Comparison of ENCODE assay signal across 14 cellular contexts in the genomic region with DNA sequence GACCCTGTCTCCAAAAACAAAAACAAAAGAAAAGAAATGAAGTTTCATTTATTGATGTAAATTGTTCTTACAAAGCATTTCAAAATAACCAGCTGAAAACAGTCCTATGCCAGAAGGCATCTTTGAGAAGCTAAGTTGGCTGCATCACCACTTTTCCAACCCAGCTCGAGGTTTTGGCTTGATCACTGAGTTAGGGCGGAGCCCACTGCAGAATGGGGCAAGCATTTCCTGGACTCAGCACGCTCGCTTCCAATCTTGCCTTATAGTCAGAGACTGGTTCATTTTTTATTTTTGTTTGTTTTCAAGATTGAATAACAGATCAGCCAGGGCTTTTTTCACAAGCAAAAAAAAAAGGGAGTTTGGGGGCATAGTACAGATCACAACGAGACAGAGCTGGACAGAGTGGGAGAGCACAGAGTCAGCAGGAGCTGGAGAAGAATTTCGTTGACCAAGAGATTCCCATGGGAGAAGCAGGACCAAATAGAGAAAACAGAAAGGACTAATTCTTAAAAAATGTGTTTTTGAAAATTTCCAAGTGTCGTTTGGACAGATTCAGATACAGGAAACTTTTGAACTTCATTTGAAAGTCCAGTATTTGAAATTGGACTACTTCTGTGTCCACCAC. TPM values are rescaled to one million over a fixed set of nuclear protein-coding genes. Genes with fewer than 3 reads are reported as not detected.
DNase-seq lines count a peak whose midpoint lies in the region; ATAC-seq and TF ChIP-seq lines count a peak whose summit lies in the region.
"Had no signal": no experiment of that assay in that cellular context is flagged by ENCODE, and none has a peak within 500 bp of the region (broad histone marks: within the 10 kb centered on the region; RNA-seq: fewer than 3 reads in every experiment).

No MANE protein-coding gene starts in this region.

- peaks cover 23% of the 10 kb centered on the region for H3K27me3 Mint-ChIP-seq in T-helper 2 cell treated with Interferon-gamma antibody and Interleukin-4, amounts not matched to agents 5 μg/mL and 100 μg/mL, for 36 hours (ENCODE audit: low read depth)
- peaks cover 29% of the 10 kb centered on the region for H3K27me3 Mint-ChIP-seq in activated CD4-positive, alpha-beta memory T cell treated with anti-CD3 and anti-CD28 coated beads for 36 hours

- H3K9me3 Mint-ChIP-seq in T-helper 2 cell treated with Interferon-gamma antibody and Interleukin-4, amounts not matched to agents 5 μg/mL and 100 μg/mL, for 36 hours: peaks cover 7% of the 10 kb centered on the region
- H3K9me3 Mint-ChIP-seq in activated CD4-positive, alpha-beta memory T cell treated with anti-CD3 and anti-CD28 coated beads for 36 hours: peaks cover 10% of the 10 kb centered on the region

- H3K27ac Mint-ChIP-seq in T-helper 2 cell treated with Interferon-gamma antibody and Interleukin-4, amounts not matched to agents 5 μg/mL and 100 μg/mL, for 36 hours: no peak overlapping the region
- H3K27ac Mint-ChIP-seq in activated CD4-positive, alpha-beta memory T cell treated with anti-CD3 and anti-CD28 coated beads for 36 hours: no peak overlapping the region
- H3K27ac Mint-ChIP-seq: activated T-cell treated with anti-CD3 and anti-CD28 coated beads, Interleukin-2, amount 50 U/mL, for 24 hours; endodermal cell had no signal

- no peaks in the 10 kb centered on the region for H3K36me3 ChIP-seq in right atrium auricular region
- no peaks in the 10 kb centered on the region for H3K36me3 ChIP-seq in gastrocnemius medialis

- H3K4me1 Mint-ChIP-seq in T-helper 2 cell treated with Interferon-gamma antibody and Interleukin-4, amounts not matched to agents 5 μg/mL and 100 μg/mL, for 36 hours (ENCODE audit: low read depth): peaks cover 6% of the 10 kb centered on the region
- no peaks in the 10 kb centered on the region for H3K4me1 Mint-ChIP-seq in activated CD4-positive, alpha-beta memory T cell treated with anti-CD3 and anti-CD28 coated beads for 36 hours (ENCODE audit: low read depth)

- POLR2A ChIA-PET in activated CD4-positive, alpha-beta memory T cell treated with anti-CD3 and anti-CD28 coated beads for 36 hours (lab: Charles Lee): interaction anchor here (0.5 kb wide), 1 partner anchor 74 kb away, joined by 3 read pairs; no protein-coding TSS in a partner anchor

- no peak for TF ChIP-seq POLR2A in gastrocnemius medialis (IDR thresholded peaks at IDR 0.05)

- no peak for TF ChIP-seq CTCF in cardiac fibroblast (IDR thresholded peaks at IDR 0.05; ENCODE audit: low read depth, low read length)
- no peak for TF ChIP-seq CTCF in right atrium auricular region (IDR thresholded peaks at IDR 0.05)
- TF ChIP-seq CTCF in gastrocnemius medialis (IDR thresholded peaks at IDR 0.05 in 4 of 5, conservative IDR thresholded peaks at IDR 0.05 in 1 of 5): no peak

- CTCF ChIA-PET in activated CD4-positive, alpha-beta memory T cell treated with anti-CD3 and anti-CD28 coated beads for 36 hours (lab: Charles Lee): no interaction called here

- H3K4me3 Mint-ChIP-seq in T-helper 2 cell treated with Interferon-gamma antibody and Interleukin-4, amounts not matched to agents 5 μg/mL and 100 μg/mL, for 36 hours: no peak overlapping the region
- no peak overlapping the region for H3K4me3 Mint-ChIP-seq in activated CD4-positive, alpha-beta memory T cell treated with anti-CD3 and anti-CD28 coated beads for 36 hours
- H3K4me3 Mint-ChIP-seq: activated T-cell treated with anti-CD3 and anti-CD28 coated beads, Interleukin-2, amount 50 U/mL, for 24 hours; endodermal cell had no signal

- H3K9me3 ChIP-seq in right atrium auricular region (no peaks in the 10 kb centered on the region), gastrocnemius medialis (no peaks in the 10 kb centered on the region)

- ATAC-seq in gastrocnemius medialis: peak; percentile 72 to 79

- H3K27me3 ChIP-seq in right atrium auricular region (no peaks in the 10 kb centered on the region), gastrocnemius medialis (peaks cover 0 to 3% (median 0%) of the 10 kb centered on the region in 3 donors)

- in situ Hi-C loops in gastrocnemius medialis (cut with MboI; ENCODE audit: low sequenced_read_pairs in 4 of 4): loop anchor here in 2 of 4 donors (25.0 kb wide), 1 partner anchor 154 kb away; no protein-coding TSS in a partner anchor

- DNase-seq in AG08396 (ENCODE audit: low spot score) (peak; percentile 74), cardiac fibroblast (ENCODE audit: low read depth in 2 of 2) (peak; percentile 86 to 93), right atrium auricular region (ENCODE audit: low spot score) (peak; percentile 87), gastrocnemius medialis (peak in 1 of 2 donors; percentile 62), NCI-H2196 (lab: John Stamatoyannopoulos, UW; ENCODE audit: unreplicated experiment) (no peak)
- no peak for DNase-seq in activated CD4-positive, CD25-positive, alpha-beta regulatory T cell treated with anti-CD3 and anti-CD28 coated beads, Interleukin-2, amount 50 U/mL, for 72 hours
- DNase-seq in T-helper 2 cell treated with Interferon-gamma antibody and Interleukin-4, amounts not matched to agents 5 μg/mL and 100 μg/mL, for 36 hours (ENCODE audit: low spot score): no peak
- DNase-seq in activated CD4-positive, alpha-beta memory T cell treated with anti-CD3 and anti-CD28 coated beads for 36 hours: no peak
- DNase-seq: activated T-cell treated with anti-CD3 and anti-CD28 coated beads, Interleukin-2, amount 50 U/mL, for 24 hours; DMS53; endodermal cell; Kasumi-1; NCI-H2029 treated with DMSO at 0.1 percent for 48 hours; NK-92 treated with Interleukin-12 subunit alpha and Interleukin-12 subunit beta, amount 100 ng/mL, for 24 hours had no signal

- H3K4me1 ChIP-seq in right atrium auricular region (peaks cover 0 to 29% of the 10 kb centered on the region in 2 donors), gastrocnemius medialis (peaks cover 0 to 6% of the 10 kb centered on the region in 2 donors)

- no peaks in the 10 kb centered on the region for H3K36me3 Mint-ChIP-seq in T-helper 2 cell treated with Interferon-gamma antibody and Interleukin-4, amounts not matched to agents 5 μg/mL and 100 μg/mL, for 36 hours (ENCODE audit: low read depth)
- H3K36me3 Mint-ChIP-seq in activated CD4-positive, alpha-beta memory T cell treated with anti-CD3 and anti-CD28 coated beads for 36 hours: no peaks in the 10 kb centered on the region

- H3K27ac ChIP-seq in right atrium auricular region: peak overlapping the region; percentile 51 to 74
- H3K27ac ChIP-seq in gastrocnemius medialis: peak overlapping the region; percentile 26 to 67 (median 49)

- intact Hi-C loops in gastrocnemius medialis (cut with DNase I; ENCODE audit: low total_unique reads): no loop called here
- intact Hi-C loops in activated CD4-positive, alpha-beta memory T cell treated with anti-CD3 and anti-CD28 coated beads for 36 hours (cut with micrococcal nuclease): no loop called here

- H3K4me3 ChIP-seq in cardiac fibroblast (replicated peaks in 1 of 2; ENCODE audit: low read depth in 2 of 2, low read length in 2 of 2) (peak overlapping the region in 1 of 2 donors; percentile 22), right atrium auricular region (peak overlapping the region in 1 of 2 donors; percentile 7), gastrocnemius medialis (no peak overlapping the region)

RNA-seq across cellular contexts. Expression of gene COL6A1, which starts 23.5 kb away (rescaled TPM):
- total RNA-seq in right atrium auricular region: 100 to 1,000 TPM; 201 to 278 TPM
- total RNA-seq in gastrocnemius medialis: 10 to 100 TPM; 50.5 to 97.8 (median 73.3) TPM
- total RNA-seq in activated CD4-positive, alpha-beta memory T cell treated with anti-CD3 and anti-CD28 coated beads for 36 hours: under 1 TPM; 0.39 to 0.40 TPM

Comparison
In these comparisons a context has a peak if more than half of its experiments do, and no peak if none do; other contexts are left out.
1. DNase-seq: peak in AG08396 (single experiment), cardiac fibroblast (2 of 2) and right atrium auricular region (single experiment); none in NCI-H2196 (single experiment), activated CD4-positive, CD25-positive, alpha-beta regulatory T cell treated with anti-CD3 and anti-CD28 coated beads, Interleukin-2, amount 50 U/mL, for 72 hours (single experiment), T-helper 2 cell treated with Interferon-gamma antibody and Interleukin-4, amounts not matched to agents 5 μg/mL and 100 μg/mL, for 36 hours (single experiment) and activated CD4-positive, alpha-beta memory T cell treated with anti-CD3 and anti-CD28 coated beads for 36 hours (single experiment).
2. RNA of gene COL6A1, which starts 23.5 kb away (total RNA-seq): 201 to 278 TPM in right atrium auricular region and 50.5 to 97.8 TPM in gastrocnemius medialis; 0.39 to 0.40 TPM in activated CD4-positive, alpha-beta memory T cell treated with anti-CD3 and anti-CD28 coated beads for 36 hours; every median in the first group is over 10 times any median in the second.